Comparison of ENCODE assay signal across 8 cellular contexts in the genomic region with DNA sequence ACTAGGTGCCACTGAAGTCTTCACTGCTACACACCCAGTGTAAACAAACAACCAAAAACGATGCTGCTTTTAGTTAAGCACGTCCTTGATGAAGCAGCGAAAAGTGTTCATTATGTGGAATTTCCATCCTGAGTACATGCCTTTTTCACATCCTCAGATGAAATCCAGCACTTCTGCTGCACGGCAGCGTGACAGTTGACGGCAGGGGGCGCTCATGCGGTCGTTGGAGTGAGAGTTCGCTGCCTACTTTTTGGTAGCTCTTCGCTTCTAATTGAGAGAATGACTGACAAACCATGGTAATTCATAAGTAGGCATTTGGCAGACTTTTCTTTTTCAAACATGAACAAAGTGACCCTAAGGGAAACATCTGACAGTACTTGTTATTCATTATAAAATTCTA. TPM values are rescaled to one million over a fixed set of nuclear protein-coding genes. Genes with fewer than 3 reads are reported as not detected.
DNase-seq lines count a peak whose midpoint lies in the region; ATAC-seq and TF ChIP-seq lines count a peak whose summit lies in the region.

No MANE protein-coding gene starts in this region.

- H3K27me3 Mint-ChIP-seq in activated naive CD8-positive, alpha-beta T cell treated with anti-CD3 and anti-CD28 coated beads for 36 hours = no peaks in the 10 kb centered on the region

- H3K36me3 ChIP-seq in DND-41 (ENCODE audit: insufficient read depth, low read length) = no peaks in the 10 kb centered on the region

- no peak overlapping the region for H3K4me2 ChIP-seq in DND-41 (ENCODE audit: insufficient read depth, low read length)

- H3K27ac Mint-ChIP-seq in activated naive CD8-positive, alpha-beta T cell treated with anti-CD3 and anti-CD28 coated beads for 36 hours = no peak overlapping the region

- ATAC-seq in DND-41 (ENCODE audit: insufficient read depth, low read depth) (no peak), HG03354 (IDR thresholded peaks at IDR 0.05; ENCODE audit: poor library complexity, severe bottlenecking, unreplicated experiment) (no peak)

- no peaks in the 10 kb centered on the region for H3K36me3 Mint-ChIP-seq in activated naive CD8-positive, alpha-beta T cell treated with anti-CD3 and anti-CD28 coated beads for 36 hours

- H3K4me1 ChIP-seq in DND-41 (ENCODE audit: insufficient read depth, low read length) = peaks cover 12% of the 10 kb centered on the region

- H3K4me1 Mint-ChIP-seq in activated naive CD8-positive, alpha-beta T cell treated with anti-CD3 and anti-CD28 coated beads for 36 hours = no peaks in the 10 kb centered on the region

- TF ChIP-seq CTCF in DND-41 (IDR thresholded peaks at IDR 0.05; ENCODE audit: borderline replicate concordance, extremely low read depth, low read length, poor library complexity, severe bottlenecking) = peak; percentile 50

- DNase-seq in DND-41 (peak; percentile 23), NAMALWA (ENCODE audit: low spot score) (peak; percentile 49), hepatic stellate cell (ENCODE audit: low spot score) (peak; percentile 6), ureter (ENCODE audit: low spot score) (no peak), NCI-H2196 treated with DMSO at 0.1 percent for 48 hours (lab: John Stamatoyannopoulos, UW; ENCODE audit: unreplicated experiment) (no peak)
- peak; percentile 19 for DNase-seq in activated naive CD8-positive, alpha-beta T cell treated with anti-CD3 and anti-CD28 coated beads for 36 hours
- DNase-seq in stimulated activated CD4-positive, alpha-beta T cell treated with anti-CD3 and anti-CD28 coated beads, Interleukin-15, amount 100 ng/mL, for 24 hours = peak; percentile 40

- H3K4me3 ChIP-seq in DND-41 (ENCODE audit: low read depth in 1 of 2, low read length in 2 of 2) = no peak overlapping the region

- H3K27ac ChIP-seq in DND-41 (ENCODE audit: low read length) = no peak overlapping the region

- H3K9me3 Mint-ChIP-seq in activated naive CD8-positive, alpha-beta T cell treated with anti-CD3 and anti-CD28 coated beads for 36 hours = no peaks in the 10 kb centered on the region

- H3K9ac ChIP-seq in DND-41 (ENCODE audit: low read depth, low read length) = no peak overlapping the region

- H3K4me3 Mint-ChIP-seq in activated naive CD8-positive, alpha-beta T cell treated with anti-CD3 and anti-CD28 coated beads for 36 hours = no peak overlapping the region

- no peaks in the 10 kb centered on the region for H3K79me2 ChIP-seq in DND-41 (ENCODE audit: insufficient read depth, low read length)

- no peaks in the 10 kb centered on the region for H3K9me3 ChIP-seq in DND-41 (ENCODE audit: insufficient read depth, low read length, severe bottlenecking)

- no peaks in the 10 kb centered on the region for H3K27me3 ChIP-seq in DND-41 (ENCODE audit: insufficient read depth, low read length, poor library complexity)

- no peaks in the 10 kb centered on the region for H4K20me1 ChIP-seq in DND-41 (ENCODE audit: insufficient read depth, low read length)

- no peak overlapping the region for H2AFZ ChIP-seq in DND-41 (ENCODE audit: low read depth, low read length)

RNA-seq across cellular contexts. Expression of a gene that starts 55.2 kb away (rescaled TPM):
- not detected for total RNA-seq in activated naive CD8-positive, alpha-beta T cell treated with anti-CD3 and anti-CD28 coated beads for 36 hours
- total RNA-seq in ureter = not detected

Comparison
In these comparisons a context has a peak if more than half of its experiments do, and no peak if none do; other contexts are left out.
1. DNase-seq: peak in DND-41 (single experiment), NAMALWA (single experiment), activated naive CD8-positive, alpha-beta T cell treated with anti-CD3 and anti-CD28 coated beads for 36 hours (single experiment), hepatic stellate cell (single experiment) and stimulated activated CD4-positive, alpha-beta T cell treated with anti-CD3 and anti-CD28 coated beads, Interleukin-15, amount 100 ng/mL, for 24 hours (single experiment); none in ureter (single experiment) and NCI-H2196 treated with DMSO at 0.1 percent for 48 hours (single experiment).